In genomic region chr9:73152445-73152844, GRCh38 we compare ENCODE assay signal across 9 cellular contexts. TPM values are rescaled to one million over a fixed set of nuclear protein-coding genes. Genes with fewer than 3 reads are reported as not detected.
DNase-seq lines count a peak whose midpoint lies in the region; ATAC-seq and TF ChIP-seq lines count a peak whose summit lies in the region.
"Had no signal": no experiment of that assay in that cellular context is flagged by ENCODE, and none has a peak within 500 bp of the region (broad histone marks: within the 10 kb centered on the region; RNA-seq: fewer than 3 reads in every experiment).

No MANE protein-coding gene starts in this region.

- peak overlapping the region; percentile 83 to 90 for H3K4me3 Mint-ChIP-seq in activated T-cell treated with anti-CD3 and anti-CD28 coated beads, Interleukin-2, amount 50 U/mL, for 72 hours
- peak overlapping the region; percentile 91 for H3K4me3 Mint-ChIP-seq in type B pancreatic cell

- in situ Hi-C loops in G401 (cut with HindIII; ENCODE audit: low sequenced_read_pairs), result no loop called here

- CTCF ChIA-PET in HEK293T (lab: Yijun Ruan, JAX), result no interaction called here

- peaks cover 89% of the 10 kb centered on the region for H3K4me1 Mint-ChIP-seq in activated T-cell treated with anti-CD3 and anti-CD28 coated beads, Interleukin-2, amount 50 U/mL, for 72 hours (ENCODE audit: low read depth)
- H3K4me1 Mint-ChIP-seq in type B pancreatic cell (ENCODE audit: unreplicated experiment), result peaks cover 32% of the 10 kb centered on the region

- DNase-seq in activated T-cell treated with anti-CD3 and anti-CD28 coated beads, Interleukin-2, amount 50 U/mL, for 72 hours, result no peak
- no peak for DNase-seq in activated T-cell treated with anti-CD3 and anti-CD28 coated beads for 4 hours
- peak; percentile 54 for DNase-seq in astrocyte of the hippocampus (ENCODE audit: low read depth, low spot score)
- DNase-seq in kidney tubule cell (ENCODE audit: low spot score), result peak; percentile 73
- DNase-seq in type B pancreatic cell (ENCODE audit: extremely low spot score, unreplicated experiment), result no peak
- no peak for DNase-seq in G401 (ENCODE audit: low spot score)
- no peak for DNase-seq in HEK293T (ENCODE audit: extremely low spot score)
- DNase-seq: DMS53 had no signal

- POLR2A ChIA-PET in HEK293T (lab: Yijun Ruan, JAX), result interaction anchor here (1.0 to 1.2 kb wide), 2 partner anchors 15 to 24 kb away, joined by 3 read pairs; no protein-coding TSS in a partner anchor

- H3K27me3 Mint-ChIP-seq in activated T-cell treated with anti-CD3 and anti-CD28 coated beads, Interleukin-2, amount 50 U/mL, for 72 hours (ENCODE audit: low read depth), result no peaks in the 10 kb centered on the region
- peaks cover 12% of the 10 kb centered on the region for H3K27me3 Mint-ChIP-seq in type B pancreatic cell

- H3K27ac Mint-ChIP-seq in activated T-cell treated with anti-CD3 and anti-CD28 coated beads, Interleukin-2, amount 50 U/mL, for 72 hours, result peak overlapping the region; percentile 83
- H3K27ac Mint-ChIP-seq in type B pancreatic cell, result peak overlapping the region; percentile 96

- no peaks in the 10 kb centered on the region for H3K9me3 Mint-ChIP-seq in activated T-cell treated with anti-CD3 and anti-CD28 coated beads, Interleukin-2, amount 50 U/mL, for 72 hours
- H3K9me3 Mint-ChIP-seq in type B pancreatic cell, result no peaks in the 10 kb centered on the region

- no peak for TF ChIP-seq CTCF in type B pancreatic cell (conservative IDR thresholded peaks at IDR 0.05)

- H3K36me3 Mint-ChIP-seq in activated T-cell treated with anti-CD3 and anti-CD28 coated beads, Interleukin-2, amount 50 U/mL, for 72 hours (ENCODE audit: insufficient read depth in 2 of 2), result no peaks in the 10 kb centered on the region
- peaks cover 23% of the 10 kb centered on the region for H3K36me3 Mint-ChIP-seq in type B pancreatic cell

- no peak for ATAC-seq in activated T-cell treated with anti-CD3 and anti-CD28 coated beads, Interleukin-2, amount 50 U/mL, for 72 hours (replicated peaks in 1 of 2)
- ATAC-seq in GM18868 (IDR thresholded peaks at IDR 0.05; ENCODE audit: unreplicated experiment), result no peak

TF ChIP-seq in HEK293T, 16 proteins besides CTCF, POLR2A, EP300 and RAD21:
- TF ChIP-seq CTBP1 (IDR thresholded peaks at IDR 0.05; ENCODE audit: borderline replicate concordance), result no peak
- TF ChIP-seq FOXM1 (IDR thresholded peaks at IDR 0.05; ENCODE audit: borderline replicate concordance), result no peak
- no peak for TF ChIP-seq FOXK2 (IDR thresholded peaks at IDR 0.05)
- TF ChIP-seq HDGF (IDR thresholded peaks at IDR 0.05; ENCODE audit: borderline replicate concordance), result no peak
- no peak for TF ChIP-seq ZNF384 (IDR thresholded peaks at IDR 0.05)
- no peak for TF ChIP-seq NFRKB (IDR thresholded peaks at IDR 0.05)
- TF ChIP-seq FOXA1 (IDR thresholded peaks at IDR 0.05), result no peak
- no peak for TF ChIP-seq SP1 (IDR thresholded peaks at IDR 0.05)
- no peak for TF ChIP-seq ARNT (IDR thresholded peaks at IDR 0.05)
- TF ChIP-seq L3MBTL2 (conservative IDR thresholded peaks at IDR 0.05), result no peak
- TF ChIP-seq TARDBP (IDR thresholded peaks at IDR 0.05), result no peak
- no peak for TF ChIP-seq SUZ12 (IDR thresholded peaks at IDR 0.05)
- no peak for TF ChIP-seq LEF1 (IDR thresholded peaks at IDR 0.05; ENCODE audit: borderline replicate concordance)
- TF ChIP-seq PKNOX1 (IDR thresholded peaks at IDR 0.05), result no peak
- TF ChIP-seq BHLHE40 (IDR thresholded peaks at IDR 0.05; ENCODE audit: borderline replicate concordance), result no peak
- no peak for TF ChIP-seq ELF4 (IDR thresholded peaks at IDR 0.05)

RNA-seq across cellular contexts. Expression of gene ANXA1, which starts 0.8 kb away (rescaled TPM):
- total RNA-seq in activated T-cell treated with anti-CD3 and anti-CD28 coated beads, Interleukin-2, amount 50 U/mL, for 72 hours, result 10 to 100 TPM; 16.7 to 51.1 TPM
- total RNA-seq in type B pancreatic cell (ENCODE audit: low replicate concordance), result 923 and 5,513 TPM in 2 replicates
- total RNA-seq in G401 (2014; rRNA removed; shearing (Covaris generic)), result 9.4 and 15.9 TPM in 2 replicates

Comparison
In these comparisons a context has a peak if more than half of its experiments do, and no peak if none do; other contexts are left out.
1. DNase-seq: peak in astrocyte of the hippocampus (single experiment) and kidney tubule cell (single experiment); none in activated T-cell treated with anti-CD3 and anti-CD28 coated beads, Interleukin-2, amount 50 U/mL, for 72 hours (0 of 2), activated T-cell treated with anti-CD3 and anti-CD28 coated beads for 4 hours (single experiment), type B pancreatic cell (single experiment), G401 (single experiment) and HEK293T (single experiment).
2. RNA of gene ANXA1, which starts 0.8 kb away (total RNA-seq): 923 to 5,513 TPM in type B pancreatic cell; 16.7 to 51.1 TPM in activated T-cell treated with anti-CD3 and anti-CD28 coated beads, Interleukin-2, amount 50 U/mL, for 72 hours and 9.4 to 15.9 TPM in G401; every median in the first group is over 10 times any median in the second.